ENCODE assay signal across 9 cellular contexts in the genomic region with DNA sequence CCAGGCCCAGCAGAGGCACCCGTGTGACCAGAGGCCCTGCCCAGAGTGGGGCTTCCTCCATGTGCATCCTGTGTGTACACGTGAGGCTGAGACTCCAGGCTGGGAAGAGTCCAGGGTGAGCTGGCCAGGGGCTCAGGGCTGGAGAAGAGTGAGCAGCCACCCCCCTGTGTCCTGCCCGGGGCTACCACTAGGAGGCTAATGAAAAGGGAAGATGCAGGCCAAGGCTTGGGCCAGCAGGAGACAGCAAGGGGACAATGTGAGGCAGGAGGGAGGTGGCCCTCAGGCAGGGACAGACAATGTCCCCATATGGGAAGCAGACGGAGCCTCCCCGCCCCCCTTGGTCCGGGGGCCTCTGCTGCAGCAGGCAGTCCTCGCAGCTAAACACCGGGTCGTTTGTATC.
DNase-seq lines count a peak whose midpoint lies in the region; ATAC-seq, FAIRE-seq and TF ChIP-seq lines count a peak whose summit lies in the region.
"Had no signal": no experiment of that assay in that cellular context is flagged by ENCODE, and none has a peak within 500 bp of the region (broad histone marks: within the 10 kb centered on the region; RNA-seq: fewer than 3 reads in every experiment).

No MANE protein-coding gene starts in this region.

- POLR2A ChIA-PET in K562 (lab: Yijun Ruan, JAX), result interaction anchor here (0.6 kb wide), 1 partner anchor 89 kb away, joined by 3 read pairs; no protein-coding TSS in a partner anchor

- H3K4me1 Mint-ChIP-seq in neural crest cell, result peaks cover 8% of the 10 kb centered on the region

- H3K27me3 ChIP-seq in K562 (ENCODE audit: control insufficient read depth in 2 of 2, insufficient read depth in 2 of 2, low read length in 2 of 2) (peaks cover 0 to 18% of the 10 kb centered on the region in 2 experiments; a peak in 1 of 5 replicates), ascending aorta (no peaks in the 10 kb centered on the region)

- H3K27me3 Mint-ChIP-seq in neural crest cell (ENCODE audit: low read depth), result peaks cover 80% of the 10 kb centered on the region

- no peak overlapping the region for H3K4me3 Mint-ChIP-seq in neural crest cell

- 4% methylated on average over 9 of the region's 9 CpGs for WGBS in K562 (ENCODE audit: insufficient coverage, low coverage, missing lambda C conversion rate)

- in situ Hi-C loops in K562 (cut with MboI), result no loop called here

- H3K4me3 ChIP-seq in K562 (no peak overlapping the region), ascending aorta (no peak overlapping the region)

- no peak overlapping the region for H3K9ac ChIP-seq in K562 (ENCODE audit: insufficient read depth in 1 of 2, low read depth in 2 of 2, low read length in 2 of 2)

- peak; percentile 98 for ATAC-seq in K562
- no peak for ATAC-seq in GM18909 (IDR thresholded peaks at IDR 0.05; ENCODE audit: poor library complexity, unreplicated experiment)
- ATAC-seq: Right ventricle myocardium inferior had no signal

- no peaks in the 10 kb centered on the region for H3K9me1 ChIP-seq in K562 (ENCODE audit: control insufficient read depth, insufficient read depth, low read length)

- H3K27ac Mint-ChIP-seq in neural crest cell (ENCODE audit: unreplicated experiment), result no peak overlapping the region

- H3K79me2 ChIP-seq in K562 (ENCODE audit: control insufficient read depth, insufficient read depth, low read length), result no peaks in the 10 kb centered on the region

- peak; percentile 62 to 97 (median 65) for TF ChIP-seq CTCF in K562 (IDR thresholded peaks at IDR 0.05 in 2 of 3, conservative IDR thresholded peaks at IDR 0.05 in 1 of 3; ENCODE audit: insufficient read depth in 2 of 3, low read depth in 1 of 3, low read length in 3 of 3)
- TF ChIP-seq CTCF in neural crest cell (conservative IDR thresholded peaks at IDR 0.05), result peak; percentile 66
- no peak for TF ChIP-seq CTCF in ascending aorta (IDR thresholded peaks at IDR 0.05)

- H3K27ac ChIP-seq in K562 (ENCODE audit: extremely low read depth, low read depth, low read length), result no peak overlapping the region
- H3K27ac ChIP-seq in ascending aorta, result no peak overlapping the region

- no peaks in the 10 kb centered on the region for H3K36me3 ChIP-seq in K562 (ENCODE audit: control insufficient read depth, insufficient read depth, low read length)
- no peaks in the 10 kb centered on the region for H3K36me3 ChIP-seq in ascending aorta

- no TSS peak for BruUV-seq in K562 (replicated peaks; lab: Mats Ljungman, UMichigan)

- no peaks in the 10 kb centered on the region for H3K9me3 ChIP-seq in K562 (replicated peaks; ENCODE audit: control insufficient read depth, insufficient read depth, low read depth, low read length)
- H3K9me3 ChIP-seq in ascending aorta, result no peaks in the 10 kb centered on the region

- H4K20me1 ChIP-seq in K562 (replicated peaks; ENCODE audit: control insufficient read depth, insufficient read depth, low read length), result peaks cover 8% of the 10 kb centered on the region; the same call in 1 of the 2 replicates

- peak; percentile 29; the same call in 1 of the 2 replicates for TF ChIP-seq RAD21 in Ishikawa (IDR thresholded peaks at IDR 0.05; ENCODE audit: low read depth)
- TF ChIP-seq RAD21 in K562 (CRISPR knock-in tag; conservative IDR thresholded peaks at IDR 0.05 in 1 of 2, IDR thresholded peaks at IDR 0.05 in 1 of 2), result no peak

- TF ChIP-seq EP300 in Ishikawa (IDR thresholded peaks at IDR 0.05; ENCODE audit: borderline replicate concordance) (no peak), K562 (IDR thresholded peaks at IDR 0.05; ENCODE audit: low read length) (no peak)

- H3K4me1 ChIP-seq in K562 (replicated peaks in 1 of 2; ENCODE audit: control insufficient read depth in 2 of 2, insufficient read depth in 2 of 2, low read length in 2 of 2) (peaks cover 8 to 11% of the 10 kb centered on the region in 2 experiments; a peak in 4 of 5 replicates), ascending aorta (no peaks in the 10 kb centered on the region)

- intact Hi-C loops in K562 (cut with micrococcal nuclease) (no loop called here), ascending aorta (cut with DNase I) (no loop called here)

- FAIRE-seq in K562 (lab: Jason Lieb, UNC), result no peak

- peak; percentile 14 for DNase-seq in DMS53 (lab: John Stamatoyannopoulos, UW)
- no peak for DNase-seq in DMS53 treated with DMSO at 0.1 percent for 48 hours (lab: John Stamatoyannopoulos, UW; ENCODE audit: unreplicated experiment)
- peak; percentile 42 to 60 (median 53) for DNase-seq in K562 (ENCODE audit: extremely low read depth in 1 of 4, low spot score in 3 of 4)
- peak; percentile 69 for DNase-seq in neural crest cell (ENCODE audit: low read depth, low spot score)
- DNase-seq in COLO668 (lab: John Stamatoyannopoulos, UW; ENCODE audit: unreplicated experiment), result no peak
- DNase-seq in ascending aorta (ENCODE audit: low spot score in 2 of 2), result no peak

- H2AFZ ChIP-seq in K562 (ENCODE audit: low read depth, low read length), result no peak overlapping the region

- TF ChIP-seq POLR2A in K562 (conservative IDR thresholded peaks at IDR 0.05), result no peak

- H3K4me2 ChIP-seq in K562 (ENCODE audit: insufficient read depth, low read length), result no peak overlapping the region

- CTCF ChIA-PET in K562 (lab: Yijun Ruan, JAX; ENCODE audit: low intra/inter-chr PET ratio), result no interaction called here

- H3K9me3 Mint-ChIP-seq in neural crest cell, result no peaks in the 10 kb centered on the region

- H3K36me3 Mint-ChIP-seq in neural crest cell (ENCODE audit: low read depth), result no peaks in the 10 kb centered on the region

TF ChIP-seq in Ishikawa, 13 proteins besides CTCF, POLR2A, EP300 and RAD21:
- TF ChIP-seq, protein P1, sequence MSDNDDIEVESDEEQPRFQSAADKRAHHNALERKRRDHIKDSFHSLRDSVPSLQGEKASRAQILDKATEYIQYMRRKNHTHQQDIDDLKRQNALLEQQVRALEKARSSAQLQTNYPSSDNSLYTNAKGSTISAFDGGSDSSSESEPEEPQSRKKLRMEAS (IDR thresholded peaks at IDR 0.05), result no peak
- TF ChIP-seq NFIC (IDR thresholded peaks at IDR 0.05), result no peak

TF ChIP-seq in K562, 482 proteins besides CTCF, POLR2A, EP300 and RAD21:
- no peak for TF ChIP-seq CBFA2T2 (conservative IDR thresholded peaks at IDR 0.05)
- no peak for TF ChIP-seq ZKSCAN3 (CRISPR knock-in tag; IDR thresholded peaks at IDR 0.05)
- TF ChIP-seq, protein P2, sequence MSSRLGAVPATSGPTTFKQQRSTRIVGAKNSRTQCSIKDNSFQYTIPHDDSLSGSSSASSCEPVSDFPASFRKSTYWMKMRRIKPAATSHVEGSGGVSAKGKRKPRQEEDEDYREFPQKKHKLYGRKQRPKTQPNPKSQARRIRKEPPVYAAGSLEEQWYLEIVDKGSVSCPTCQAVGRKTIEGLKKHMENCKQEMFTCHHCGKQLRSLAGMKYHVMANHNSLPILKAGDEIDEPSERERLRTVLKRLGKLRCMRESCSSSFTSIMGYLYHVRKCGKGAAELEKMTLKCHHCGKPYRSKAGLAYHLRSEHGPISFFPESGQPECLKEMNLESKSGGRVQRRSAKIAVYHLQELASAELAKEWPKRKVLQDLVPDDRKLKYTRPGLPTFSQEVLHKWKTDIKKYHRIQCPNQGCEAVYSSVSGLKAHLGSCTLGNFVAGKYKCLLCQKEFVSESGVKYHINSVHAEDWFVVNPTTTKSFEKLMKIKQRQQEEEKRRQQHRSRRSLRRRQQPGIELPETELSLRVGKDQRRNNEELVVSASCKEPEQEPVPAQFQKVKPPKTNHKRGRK (tag; IDR thresholded peaks at IDR 0.05), result no peak
- TF ChIP-seq NCOR1 (IDR thresholded peaks at IDR 0.05), result no peak
- TF ChIP-seq ZNF583 (CRISPR knock-in tag; IDR thresholded peaks at IDR 0.05), result no peak
- no peak for TF ChIP-seq HLTF (IDR thresholded peaks at IDR 0.05)
- TF ChIP-seq MXI1 (IDR thresholded peaks at IDR 0.05; ENCODE audit: low read depth, low read length), result no peak
- TF ChIP-seq ZNF23 (CRISPR knock-in tag; IDR thresholded peaks at IDR 0.05), result no peak
- TF ChIP-seq YY1 (IDR thresholded peaks at IDR 0.05; ENCODE audit: borderline replicate concordance in 1 of 3, control insufficient read depth in 1 of 3, extremely low read depth in 1 of 3, insufficient read depth in 3 of 3, insufficient read length in 1 of 3, insufficient replicate concordance in 2 of 3, low read depth in 1 of 3, low read length in 2 of 3), result no peak

Comparison
In these comparisons a context has a peak if more than half of its experiments do, and no peak if none do; other contexts are left out.
1. DNase-seq: peak in DMS53 (single experiment), K562 (4 of 4) and neural crest cell (single experiment); none in DMS53 treated with DMSO at 0.1 percent for 48 hours (single experiment), COLO668 (single experiment) and ascending aorta (0 of 2).
2. CTCF ChIP-seq: peak in K562 (3 of 3) and neural crest cell (single experiment); none in ascending aorta (0 of 3).